Comparison of ENCODE assay signal across 8 cellular contexts in the genomic region with DNA sequence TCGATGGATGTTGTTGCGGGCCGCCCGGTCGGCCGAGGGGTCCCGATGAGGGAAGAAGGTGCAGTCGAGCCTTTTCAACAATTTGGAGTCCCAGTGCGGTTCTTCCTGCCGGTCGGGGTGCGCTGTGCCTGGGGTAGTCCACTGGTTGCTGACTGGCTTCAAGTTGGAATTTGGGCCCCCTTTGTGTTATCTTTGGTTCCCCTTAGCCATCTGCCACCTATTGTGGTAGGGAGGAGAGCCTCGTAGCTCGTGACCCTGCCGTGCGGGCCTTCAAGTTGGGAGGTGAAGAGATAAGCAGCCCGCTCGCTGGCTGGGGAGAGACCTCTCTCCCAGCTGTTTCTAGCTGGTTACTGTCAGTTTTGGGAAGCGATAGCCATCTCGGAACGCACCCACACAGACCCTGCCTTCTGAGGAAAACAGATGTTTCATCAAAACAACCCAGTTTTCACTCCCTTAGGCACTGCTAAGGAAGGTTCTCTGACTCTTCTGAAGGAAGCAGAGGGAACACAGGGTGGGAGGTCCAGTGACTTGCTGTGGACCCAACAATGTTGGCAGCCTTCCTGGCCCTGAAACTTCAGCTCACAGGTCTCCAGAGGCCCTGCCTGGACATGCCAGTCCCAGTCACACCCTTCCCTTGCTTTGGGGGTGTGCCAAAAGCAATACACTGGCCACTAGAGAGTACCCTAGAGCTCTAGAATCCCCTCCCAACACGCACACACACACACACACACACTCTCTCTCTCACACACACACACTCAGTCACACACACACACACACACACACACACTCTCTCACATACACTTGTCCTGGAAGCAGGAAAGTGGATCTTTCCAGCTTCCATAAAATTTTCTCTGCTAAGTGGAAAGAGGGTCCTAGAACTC. TPM values are rescaled to one million over a fixed set of nuclear protein-coding genes. Genes with fewer than 3 reads are reported as not detected.
DNase-seq lines count a peak whose midpoint lies in the region; ATAC-seq and TF ChIP-seq lines count a peak whose summit lies in the region.

No MANE protein-coding gene starts in this region.

- DNase-seq in COLO668 (lab: John Stamatoyannopoulos, UW; ENCODE audit: unreplicated experiment) (peak; percentile 73), HL-60 (ENCODE audit: low read depth in 1 of 2, low spot score in 1 of 2) (peak; percentile 42 to 47), RPMI7951 (ENCODE audit: low read depth) (peak; percentile 58), astrocyte of the hippocampus (ENCODE audit: low read depth, low spot score) (peak; percentile 93), right cardiac atrium (peak; percentile 92 to 96 (median 93)), posterior vena cava (ENCODE audit: low spot score) (peak; percentile 92), Kasumi-1 (lab: John Stamatoyannopoulos, UW) (no peak)

- H3K27ac ChIP-seq in HL-60 (replicated peaks) (no peak overlapping the region), right cardiac atrium (ENCODE audit: low read length) (peak overlapping the region; percentile 97)

- WGBS in right cardiac atrium: 1% methylated on average over 22 of the region's 22 CpGs

- H3K4me3 ChIP-seq in HL-60 (replicated peaks; ENCODE audit: insufficient read depth, low read length) (peak overlapping the region; percentile 77), right cardiac atrium (ENCODE audit: low read length) (peak overlapping the region; percentile 87)

- peaks cover 6% of the 10 kb centered on the region for H3K4me1 ChIP-seq in right cardiac atrium (ENCODE audit: control insufficient read depth, insufficient read depth, low read length)

- ATAC-seq in right cardiac atrium: peak; percentile 64 to 69
- no peak for ATAC-seq in GM21528 (IDR thresholded peaks at IDR 0.05; ENCODE audit: low FRiP score, unreplicated experiment)

- TF ChIP-seq CTCF in HL-60 (IDR thresholded peaks at IDR 0.05; ENCODE audit: insufficient read depth, low read length): no peak

- H3K9me3 ChIP-seq in right cardiac atrium (ENCODE audit: control insufficient read depth, low read length): no peaks in the 10 kb centered on the region

- intact Hi-C loops in right cardiac atrium (cut with DNase I) (loop anchor here in 3 of 4 donors (2.0 to 5.0 kb wide), 3 partner anchors 18 to 34 kb away; no protein-coding TSS in a partner anchor), posterior vena cava (cut with DNase I) (loop anchor here in 1 of 2 donors (5.0 kb wide), 1 partner anchor 34 kb away; no protein-coding TSS in a partner anchor)

- H3K27me3 ChIP-seq in HL-60 (ENCODE audit: insufficient read depth, poor library complexity, severe bottlenecking) (no peaks in the 10 kb centered on the region), right cardiac atrium (ENCODE audit: control insufficient read depth, insufficient read depth) (no peaks in the 10 kb centered on the region)

RNA-seq across cellular contexts. Expression of a gene that starts 1.0 kb away (rescaled TPM):
- 0.60 and 0.78 TPM in 2 replicates for total RNA-seq in RPMI7951 (2014; rRNA removed; shearing (Covaris generic))
- total RNA-seq in right cardiac atrium (100 to 1,000 TPM in 2 of 4 donors, 10 to 100 TPM in 2; 68.1 to 361 (median 105) TPM), posterior vena cava (100 to 1,000 TPM in 1 of 2 donors, 10 to 100 TPM in 1; 64.7 to 153 TPM)
- 333 TPM for polyA plus RNA-seq in right cardiac atrium

RNA-seq across cellular contexts. Expression of a gene that starts 44.6 kb away (rescaled TPM):
- not detected in 2 replicates for total RNA-seq in RPMI7951 (2014; rRNA removed; shearing (Covaris generic))
- total RNA-seq in right cardiac atrium (10 to 100 TPM; 54.8 to 91.6 (median 63.5) TPM), posterior vena cava (100 to 1,000 TPM; 102 to 216 TPM)
- polyA plus RNA-seq in right cardiac atrium: 35.9 TPM

Comparison
In these comparisons a context has a peak if more than half of its experiments do, and no peak if none do; other contexts are left out.
1. DNase-seq: peak in COLO668 (single experiment), HL-60 (2 of 2), RPMI7951 (single experiment), astrocyte of the hippocampus (single experiment), right cardiac atrium (3 of 3) and posterior vena cava (single experiment); none in Kasumi-1 (0 of 2).
2. RNA of a gene that starts 1.0 kb away (total RNA-seq): 64.7 to 153 TPM in posterior vena cava and 68.1 to 361 TPM in right cardiac atrium; 0.60 to 0.78 TPM in RPMI7951; every median in the first group is over 10 times any median in the second.
3. RNA of a gene that starts 44.6 kb away (total RNA-seq): 102 to 216 TPM in posterior vena cava and 54.8 to 91.6 TPM in right cardiac atrium; not detected in RPMI7951; every median in the first group is over 10 times any median in the second.